In genomic region chr4:94947681-94948108, GRCh38 we compare ENCODE assay signal across 2 cellular contexts.
TF ChIP-seq lines count a peak whose summit lies in the region.

No MANE protein-coding gene starts in this region.

TF ChIP-seq in HCT116, 20 proteins besides CTCF, POLR2A, EP300 and RAD21:
- TF ChIP-seq ELF1 (IDR thresholded peaks at IDR 0.05; ENCODE audit: borderline replicate concordance, low read depth) (no peak), FOSL1 (IDR thresholded peaks at IDR 0.05; ENCODE audit: low read depth) (no peak), CEBPB (IDR thresholded peaks at IDR 0.05; ENCODE audit: low read depth) (no peak), SRF (IDR thresholded peaks at IDR 0.05; ENCODE audit: low read depth) (no peak), YY1 (IDR thresholded peaks at IDR 0.05; ENCODE audit: extremely low read depth, insufficient replicate concordance, low read depth, low read length) (no peak)
- TF ChIP-seq, protein P1, sequence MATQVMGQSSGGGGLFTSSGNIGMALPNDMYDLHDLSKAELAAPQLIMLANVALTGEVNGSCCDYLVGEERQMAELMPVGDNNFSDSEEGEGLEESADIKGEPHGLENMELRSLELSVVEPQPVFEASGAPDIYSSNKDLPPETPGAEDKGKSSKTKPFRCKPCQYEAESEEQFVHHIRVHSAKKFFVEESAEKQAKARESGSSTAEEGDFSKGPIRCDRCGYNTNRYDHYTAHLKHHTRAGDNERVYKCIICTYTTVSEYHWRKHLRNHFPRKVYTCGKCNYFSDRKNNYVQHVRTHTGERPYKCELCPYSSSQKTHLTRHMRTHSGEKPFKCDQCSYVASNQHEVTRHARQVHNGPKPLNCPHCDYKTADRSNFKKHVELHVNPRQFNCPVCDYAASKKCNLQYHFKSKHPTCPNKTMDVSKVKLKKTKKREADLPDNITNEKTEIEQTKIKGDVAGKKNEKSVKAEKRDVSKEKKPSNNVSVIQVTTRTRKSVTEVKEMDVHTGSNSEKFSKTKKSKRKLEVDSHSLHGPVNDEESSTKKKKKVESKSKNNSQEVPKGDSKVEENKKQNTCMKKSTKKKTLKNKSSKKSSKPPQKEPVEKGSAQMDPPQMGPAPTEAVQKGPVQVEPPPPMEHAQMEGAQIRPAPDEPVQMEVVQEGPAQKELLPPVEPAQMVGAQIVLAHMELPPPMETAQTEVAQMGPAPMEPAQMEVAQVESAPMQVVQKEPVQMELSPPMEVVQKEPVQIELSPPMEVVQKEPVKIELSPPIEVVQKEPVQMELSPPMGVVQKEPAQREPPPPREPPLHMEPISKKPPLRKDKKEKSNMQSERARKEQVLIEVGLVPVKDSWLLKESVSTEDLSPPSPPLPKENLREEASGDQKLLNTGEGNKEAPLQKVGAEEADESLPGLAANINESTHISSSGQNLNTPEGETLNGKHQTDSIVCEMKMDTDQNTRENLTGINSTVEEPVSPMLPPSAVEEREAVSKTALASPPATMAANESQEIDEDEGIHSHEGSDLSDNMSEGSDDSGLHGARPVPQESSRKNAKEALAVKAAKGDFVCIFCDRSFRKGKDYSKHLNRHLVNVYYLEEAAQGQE (IDR thresholded peaks at IDR 0.05; ENCODE audit: low read depth): no peak

TF ChIP-seq in H1, 55 proteins besides CTCF, POLR2A, EP300 and RAD21:
- TF ChIP-seq CREB1 (IDR thresholded peaks at IDR 0.05): no peak
